ENCODE assay signal across 8 cellular contexts in genomic region chrX:30713061-30713525, GRCh38. TPM values are rescaled to one million over a fixed set of nuclear protein-coding genes. Genes with fewer than 3 reads are reported as not detected.
A peak's percentile ranks its signal among the peaks of the same experiment; 100 is the strongest.
DNase-seq lines count a peak whose midpoint lies in the region; ATAC-seq and TF ChIP-seq lines count a peak whose summit lies in the region.

No MANE protein-coding gene starts in this region.

- peak; percentile 95 for ATAC-seq in GM18498 (IDR thresholded peaks at IDR 0.05; ENCODE audit: unreplicated experiment)
- peak; percentile 96 for ATAC-seq in HG02763 (IDR thresholded peaks at IDR 0.05; ENCODE audit: unreplicated experiment)
- ATAC-seq in stimulated activated naive CD8-positive, alpha-beta T cell treated with anti-CD3 and anti-CD28 coated beads, Interleukin-15, amount 100 ng/mL, for 72 hours: peak; percentile 98

- H3K79me1 ChIP-seq in mesenchymal stem cell (replicated peaks; ENCODE audit: low read length, poor library complexity, severe bottlenecking): no peaks in the 10 kb centered on the region

- H2AK5ac ChIP-seq in mesenchymal stem cell (ENCODE audit: low read length, severe bottlenecking): no peak overlapping the region

- H2BK120ac ChIP-seq in mesenchymal stem cell (ENCODE audit: low read depth, low read length): no peak overlapping the region

- no peak overlapping the region for H3K4me2 ChIP-seq in mesenchymal stem cell (ENCODE audit: low read length, poor library complexity, severe bottlenecking)

- H3K4me3 Mint-ChIP-seq in stimulated activated naive CD8-positive, alpha-beta T cell treated with anti-CD3 and anti-CD28 coated beads, Interleukin-15, amount 100 ng/mL, for 72 hours: peak overlapping the region; percentile 20 to 72

- peak overlapping the region; percentile 94 to 98 for H3K27ac Mint-ChIP-seq in stimulated activated naive CD8-positive, alpha-beta T cell treated with anti-CD3 and anti-CD28 coated beads, Interleukin-15, amount 100 ng/mL, for 72 hours

- DNase-seq in AG08396 (ENCODE audit: low spot score) (peak; percentile 36), NCI-H1092 (lab: John Stamatoyannopoulos, UW) (peak; percentile 34), dedifferentiated amniotic fluid mesenchymal stem cell (ENCODE audit: extremely low spot score) (peak; percentile 22), mesenchymal stem cell (peak; percentile 61)
- peak; percentile 33 to 54 for DNase-seq in stimulated activated naive CD8-positive, alpha-beta T cell treated with anti-CD3 and anti-CD28 coated beads, Interleukin-15, amount 100 ng/mL, for 72 hours

- H2BK12ac ChIP-seq in mesenchymal stem cell (ENCODE audit: low read length in 2 of 2): no peak overlapping the region

- no peak overlapping the region for H3K23ac ChIP-seq in mesenchymal stem cell (ENCODE audit: low read length in 2 of 2)

- H3K4me1 Mint-ChIP-seq in stimulated activated naive CD8-positive, alpha-beta T cell treated with anti-CD3 and anti-CD28 coated beads, Interleukin-15, amount 100 ng/mL, for 72 hours: peaks cover 28% of the 10 kb centered on the region

- peak; percentile 81 for TF ChIP-seq CTCF in VCaP (conservative IDR thresholded peaks at IDR 0.05)

- no peak overlapping the region for H3K14ac ChIP-seq in mesenchymal stem cell (ENCODE audit: low read length in 2 of 2)

- H2BK5ac ChIP-seq in mesenchymal stem cell (ENCODE audit: low read depth, low read length, poor library complexity, severe bottlenecking): no peak overlapping the region

- H3K27ac ChIP-seq in VCaP (peak overlapping the region; percentile 68; the same call in 1 of the 2 replicates), mesenchymal stem cell (ENCODE audit: low read length, poor library complexity, severe bottlenecking) (no peak overlapping the region)

- no peak overlapping the region for H3K9ac ChIP-seq in mesenchymal stem cell (ENCODE audit: low read length)

- no peak overlapping the region for H2AFZ ChIP-seq in mesenchymal stem cell (ENCODE audit: low read depth, low read length)

- no peaks in the 10 kb centered on the region for H3K27me3 ChIP-seq in mesenchymal stem cell (ENCODE audit: control insufficient read depth in 1 of 2, insufficient read depth in 1 of 2, low read length in 2 of 2)

- no peak overlapping the region for H4K91ac ChIP-seq in mesenchymal stem cell (ENCODE audit: low read length)

- H3K18ac ChIP-seq in mesenchymal stem cell (ENCODE audit: low read depth in 1 of 2, low read length in 2 of 2): no peak overlapping the region

- H3K4me1 ChIP-seq in mesenchymal stem cell (ENCODE audit: control insufficient read depth, insufficient read depth, low read depth, low read length): no peaks in the 10 kb centered on the region

- H3K4me3 ChIP-seq in mesenchymal stem cell (ENCODE audit: insufficient read depth in 1 of 2, low read depth in 1 of 2, low read length in 2 of 2): no peak overlapping the region

- no peak overlapping the region for H2BK15ac ChIP-seq in mesenchymal stem cell (ENCODE audit: low read depth, poor library complexity, severe bottlenecking)

- no peak overlapping the region for H4K8ac ChIP-seq in mesenchymal stem cell (ENCODE audit: low read length)

- H3K9me3 Mint-ChIP-seq in stimulated activated naive CD8-positive, alpha-beta T cell treated with anti-CD3 and anti-CD28 coated beads, Interleukin-15, amount 100 ng/mL, for 72 hours: no peaks in the 10 kb centered on the region

- no peaks in the 10 kb centered on the region for H3K9me3 ChIP-seq in mesenchymal stem cell (ENCODE audit: control insufficient read depth, low read length)

- WGBS in mesenchymal stem cell: 25% methylated on average over 4 of the region's 5 CpGs

- H3K4ac ChIP-seq in mesenchymal stem cell (ENCODE audit: low read depth in 1 of 2, low read length in 2 of 2): no peak overlapping the region

- H3K36me3 ChIP-seq in mesenchymal stem cell (ENCODE audit: control insufficient read depth in 1 of 2, insufficient read depth in 2 of 2, low read depth in 1 of 2, low read length in 2 of 2): peaks cover 0 to 37% of the 10 kb centered on the region in 2 experiments

- H3K27me3 Mint-ChIP-seq in stimulated activated naive CD8-positive, alpha-beta T cell treated with anti-CD3 and anti-CD28 coated beads, Interleukin-15, amount 100 ng/mL, for 72 hours: no peaks in the 10 kb centered on the region

RNA-seq across cellular contexts. Expression of gene GK, which starts 59.9 kb away (rescaled TPM):
- polyA plus RNA-seq in mesenchymal stem cell (2013, experiment 1 of 2): 6.2 TPM
- polyA plus RNA-seq in mesenchymal stem cell (2013, experiment 2 of 2): 6.2 TPM
